Comparison of ENCODE assay signal across 16 cellular contexts in the genomic region with DNA sequence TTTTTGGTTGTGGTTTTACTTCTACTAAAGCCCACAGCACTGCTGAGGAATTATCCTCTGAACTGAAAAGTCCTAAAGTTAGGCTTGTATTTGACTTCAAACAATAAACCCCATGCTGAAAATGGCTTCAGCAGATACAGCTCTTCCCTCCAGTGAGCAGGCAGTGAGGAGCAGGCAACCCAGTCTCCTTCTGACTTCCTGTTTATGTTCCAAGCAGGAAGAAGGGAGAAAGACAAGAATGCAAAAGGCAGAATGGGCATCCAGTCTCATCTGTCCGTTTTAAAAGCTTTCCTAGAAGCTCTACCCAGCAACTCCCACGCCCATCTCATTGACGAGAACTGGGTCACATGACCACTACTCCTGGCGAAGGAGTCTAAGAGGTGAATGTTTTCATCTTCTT.
DNase-seq lines count a peak whose midpoint lies in the region; ATAC-seq, FAIRE-seq and TF ChIP-seq lines count a peak whose summit lies in the region.
"Had no signal": no experiment of that assay in that cellular context is flagged by ENCODE, and none has a peak within 500 bp of the region (broad histone marks: within the 10 kb centered on the region; RNA-seq: fewer than 3 reads in every experiment).

No MANE protein-coding gene starts in this region.

- H3K4me1 ChIP-seq in SJSA1 (replicated peaks) (peaks cover 20% of the 10 kb centered on the region), keratinocyte (ENCODE audit: control insufficient read depth, extremely low read depth, insufficient read depth, low read length) (peaks cover 7% of the 10 kb centered on the region), small intestine (ENCODE audit: control insufficient read depth in 2 of 2, insufficient read depth in 1 of 2, low read depth in 1 of 2, low read length in 1 of 2) (no peaks in the 10 kb centered on the region)
- H3K4me1 ChIP-seq: lower lobe of right lung had no signal

- H3K27me3 ChIP-seq in SJSA1 (replicated peaks) (no peaks in the 10 kb centered on the region), keratinocyte (ENCODE audit: control insufficient read depth, extremely low read depth, insufficient read depth, low read length) (no peaks in the 10 kb centered on the region), small intestine (ENCODE audit: control insufficient read depth in 2 of 2, insufficient read depth in 2 of 2, low read length in 2 of 2) (no peaks in the 10 kb centered on the region)

- no peaks in the 10 kb centered on the region for H3K9me1 ChIP-seq in keratinocyte (ENCODE audit: control insufficient read depth, extremely low read depth, insufficient read depth, low read length)

- no peak overlapping the region for H3K4me3 ChIP-seq in SJSA1
- no peak overlapping the region for H3K4me3 ChIP-seq in keratinocyte (ENCODE audit: control insufficient read depth in 2 of 3, extremely low read depth in 1 of 3, insufficient read depth in 2 of 3, low read depth in 1 of 3, low read length in 3 of 3)
- H3K4me3 ChIP-seq in small intestine (ENCODE audit: low read depth in 1 of 2, low read length in 2 of 2) = no peak overlapping the region
- H3K4me3 ChIP-seq: lower lobe of right lung had no signal

- H3K9me3 ChIP-seq in SJSA1 (replicated peaks) (peaks cover 6% of the 10 kb centered on the region; the same call in 1 of the 2 replicates), keratinocyte (ENCODE audit: control insufficient read depth, low read depth, low read length) (no peaks in the 10 kb centered on the region), small intestine (ENCODE audit: control insufficient read depth, low read depth) (no peaks in the 10 kb centered on the region)
- H3K9me3 ChIP-seq: lower lobe of right lung had no signal

- no peak for TF ChIP-seq CTCF in keratinocyte (optimal IDR thresholded peaks at IDR 0.05 in 1 of 3, IDR thresholded peaks at IDR 0.05 in 1 of 3, conservative IDR thresholded peaks at IDR 0.05 in 1 of 3; ENCODE audit: extremely low read depth in 1 of 3, insufficient read depth in 2 of 3, low read length in 3 of 3)

- peak overlapping the region; percentile 5 for H2AFZ ChIP-seq in keratinocyte (ENCODE audit: control insufficient read depth, low read length)

- FAIRE-seq in keratinocyte (lab: Jason Lieb, UNC) = no peak
- FAIRE-seq in small intestine (lab: Jason Lieb, UNC) = no peak
- FAIRE-seq: D721Med had no signal

- DNase-seq in NCI-H82 (lab: John Stamatoyannopoulos, UW) (peak; percentile 16), NCI-H82 treated with DMSO at 0.1 percent for 48 hours (lab: John Stamatoyannopoulos, UW; ENCODE audit: unreplicated experiment) (no peak), SJSA1 (ENCODE audit: low read depth in 1 of 2, low spot score in 2 of 2) (peak in 1 of 2 experiments; percentile 28), keratinocyte (ENCODE audit: low read depth, low spot score) (no peak), superior temporal gyrus (ENCODE audit: extremely low spot score) (peak; percentile 10), small intestine (no peak)
- DNase-seq in activated CD4-positive, CD25-positive, alpha-beta regulatory T cell treated with anti-CD3 and anti-CD28 coated beads, Interleukin-2, amount 50 U/mL, for 72 hours = no peak
- DNase-seq: activated B cell treated with CpG ODN at 0.5 μM for 24 hours; activated naive CD4-positive, alpha-beta T cell treated with anti-CD3 and anti-CD28 coated beads, Interleukin-2, amount 50 U/mL, for 16 hours; caudate nucleus; lower lobe of right lung; NCI-H2081; nucleus accumbens had no signal

- ATAC-seq in HG03159 (IDR thresholded peaks at IDR 0.05; ENCODE audit: unreplicated experiment) = no peak

- H3K27ac ChIP-seq in SJSA1 (peak overlapping the region; percentile 22; the same call in 1 of the 2 replicates), keratinocyte (ENCODE audit: control insufficient read depth, insufficient read depth, low read length) (no peak overlapping the region), small intestine (ENCODE audit: low read depth in 1 of 2, low read length in 1 of 2) (no peak overlapping the region)
- H3K27ac ChIP-seq: epithelial cell of prostate, lower lobe of right lung had no signal

- no peak overlapping the region for H3K9ac ChIP-seq in keratinocyte (ENCODE audit: control insufficient read depth, extremely low read depth, insufficient read depth, low read length)

- 42 to 61% (median 45%) methylated on average over 4 of the region's 4 CpGs for WGBS in small intestine, 3 donors

- no peaks in the 10 kb centered on the region for H4K20me1 ChIP-seq in keratinocyte (ENCODE audit: control insufficient read depth, extremely low read depth, insufficient read depth, low read length)

- no peaks in the 10 kb centered on the region for H3K79me2 ChIP-seq in keratinocyte (ENCODE audit: control insufficient read depth, insufficient read depth, low read length)

- H3K36me3 ChIP-seq in SJSA1 (no peaks in the 10 kb centered on the region), keratinocyte (ENCODE audit: control insufficient read depth in 2 of 2, extremely low read depth in 1 of 2, insufficient read depth in 2 of 2, low read length in 2 of 2) (no peaks in the 10 kb centered on the region), small intestine (ENCODE audit: control insufficient read depth in 2 of 2, insufficient read depth in 2 of 2, low read length in 2 of 2) (no peaks in the 10 kb centered on the region)
- H3K36me3 ChIP-seq: lower lobe of right lung had no signal

- dilution Hi-C loops in keratinocyte (cut with MboI; ENCODE audit: extremely low pct_ligation_motif_present, low sequenced_read_pairs) = no loop called here

- H3K4me2 ChIP-seq in keratinocyte (ENCODE audit: control insufficient read depth, extremely low read depth, insufficient read depth, low read depth, low read length) = no peak overlapping the region

Comparison
In these comparisons a context has a peak if more than half of its experiments do, and no peak if none do; other contexts are left out.
1. DNase-seq: peak in NCI-H82 (single experiment) and superior temporal gyrus (single experiment); none in NCI-H82 treated with DMSO at 0.1 percent for 48 hours (single experiment), keratinocyte (single experiment), small intestine (single experiment) and activated CD4-positive, CD25-positive, alpha-beta regulatory T cell treated with anti-CD3 and anti-CD28 coated beads, Interleukin-2, amount 50 U/mL, for 72 hours (single experiment).